Comparison of ENCODE assay signal across 8 cellular contexts in genomic region chr17:60677308-60678117, GRCh38. TPM values are rescaled to one million over a fixed set of nuclear protein-coding genes. Genes with fewer than 3 reads are reported as not detected.
A peak's percentile ranks its signal among the peaks of the same experiment; 100 is the strongest.
DNase-seq lines count a peak whose midpoint lies in the region; ATAC-seq and TF ChIP-seq lines count a peak whose summit lies in the region.

TSS of gene BCAS3 (plus strand) at chr17:60677851.

- H3K23ac ChIP-seq in IMR-90 (ENCODE audit: low read depth, low read length): peak within 1 kb of the TSS; percentile 19; the same call in 1 of the 2 replicates

- intact Hi-C loops in IMR-90 (cut with micrococcal nuclease): loop anchor here (5.0 kb wide), 1 partner anchor 650 kb away; no protein-coding TSS in a partner anchor

- CTCF ChIA-PET in IMR-90 (lab: Yijun Ruan, JAX): no interaction called here

- DNase-seq in DMS 273 (lab: John Stamatoyannopoulos, UW; ENCODE audit: unreplicated experiment): peak; percentile 99
- peak; percentile 99 for DNase-seq in IMR-90
- DNase-seq in OCI-M1 (lab: John Stamatoyannopoulos, UW): peak; percentile 99
- DNase-seq in activated T-cell treated with anti-CD3 and anti-CD28 coated beads for 4 hours: peak; percentile 92
- DNase-seq in epithelial cell of proximal tubule (ENCODE audit: low read depth): peak; percentile 98
- peak; percentile 99 for DNase-seq in mucosa of gallbladder (ENCODE audit: low spot score)
- peak; percentile 84 to 94 for DNase-seq in stimulated activated CD8-positive, alpha-beta memory T cell treated with anti-CD3 and anti-CD28 coated beads, Interleukin-4, amount 100 ng/mL, for 4 hours (ENCODE audit: low read depth in 2 of 2, low spot score in 1 of 2)

- H2BK120ac ChIP-seq in IMR-90 (ENCODE audit: low read depth, low read length): no peak within 1 kb of the TSS

- peak within 1 kb of the TSS; percentile 55 for H3K4me3 ChIP-seq in IMR-90 (ENCODE audit: insufficient read depth, low read depth, low read length)
- H3K4me3 ChIP-seq in epithelial cell of proximal tubule (ENCODE audit: low read depth, low read length): peak within 1 kb of the TSS; percentile 73

- no peaks in the 10 kb centered on the region for H3K9me1 ChIP-seq in IMR-90 (ENCODE audit: insufficient read depth, low read length)

- H3K56ac ChIP-seq in IMR-90 (ENCODE audit: extremely low read depth, insufficient read depth, low read length): peak within 1 kb of the TSS; percentile 82

- peak within 1 kb of the TSS; percentile 32 for H2BK5ac ChIP-seq in IMR-90 (ENCODE audit: low read depth, low read length, poor library complexity, severe bottlenecking)

- H2BK20ac ChIP-seq in IMR-90 (ENCODE audit: low read depth, low read length): no peak within 1 kb of the TSS

- TF ChIP-seq CTCF in IMR-90 (conservative IDR thresholded peaks at IDR 0.05; ENCODE audit: low read depth, low read length) (no peak), epithelial cell of proximal tubule (conservative IDR thresholded peaks at IDR 0.05; ENCODE audit: low read depth, low read length) (no peak)

- H4K20me1 ChIP-seq in IMR-90 (ENCODE audit: insufficient read depth, low read length): no peaks in the 10 kb centered on the region

- POLR2A ChIA-PET in IMR-90 (lab: Charles Lee; ENCODE audit: unreplicated experiment): interaction anchor here (0.6 kb wide), 1 partner anchor 636 kb away, joined by 3 read pairs; no protein-coding TSS in a partner anchor

- no TSS peak for BruUV-seq in IMR-90 (replicated peaks; lab: Mats Ljungman, UMichigan)

- H3K4me1 ChIP-seq in IMR-90 (ENCODE audit: control insufficient read depth, insufficient read depth, low read length): no peaks in the 10 kb centered on the region; the same call in 1 of the 2 replicates

- peak within 1 kb of the TSS; percentile 47 for H2AK9ac ChIP-seq in IMR-90 (replicated peaks; ENCODE audit: low read depth, low read length, poor library complexity)

- H3K4me2 ChIP-seq in IMR-90 (ENCODE audit: low read depth, low read length): peak within 1 kb of the TSS; percentile 93

- no peak for TF ChIP-seq RAD21 in IMR-90 (IDR thresholded peaks at IDR 0.05; ENCODE audit: low read length)

- H2AFZ ChIP-seq in IMR-90 (replicated peaks; ENCODE audit: low read length, poor library complexity): peak within 1 kb of the TSS; percentile 91

- H3K18ac ChIP-seq in IMR-90 (ENCODE audit: low read depth, low read length): no peak within 1 kb of the TSS; the same call in 1 of the 2 replicates

- ATAC-seq in GM21528 (IDR thresholded peaks at IDR 0.05; ENCODE audit: low FRiP score, unreplicated experiment): peak; percentile 98
- peak; percentile 99 for ATAC-seq in IMR-90 (ENCODE audit: low read depth)

- no peak within 1 kb of the TSS for H2BK15ac ChIP-seq in IMR-90 (ENCODE audit: low read depth, low read length)

- peak within 1 kb of the TSS; percentile 75 for H3K14ac ChIP-seq in IMR-90 (replicated peaks; ENCODE audit: low read depth, low read length)

- H3K27ac ChIP-seq in IMR-90 (ENCODE audit: insufficient read depth, low read length): peak within 1 kb of the TSS; percentile 43

- no peaks in the 10 kb centered on the region for H3K36me3 ChIP-seq in IMR-90 (ENCODE audit: control insufficient read depth, insufficient read depth, low read length)

- TF ChIP-seq POLR2A in IMR-90 (IDR thresholded peaks at IDR 0.05; ENCODE audit: low read depth, low read length): peak; percentile 82

- H4K91ac ChIP-seq in IMR-90 (ENCODE audit: insufficient read depth, low read depth, low read length): no peak within 1 kb of the TSS; the same call in 1 of the 2 replicates

- H4K8ac ChIP-seq in IMR-90 (ENCODE audit: low read depth in 2 of 2, low read length in 2 of 2): peak within 1 kb of the TSS; percentile 72 to 93

- peak within 1 kb of the TSS; percentile 70 for H3K9ac ChIP-seq in IMR-90 (ENCODE audit: low read depth, low read length)

- H3K4ac ChIP-seq in IMR-90 (ENCODE audit: low read depth, low read length): peak within 1 kb of the TSS; percentile 51

- dilution Hi-C loops in IMR-90 (cut with HindIII; ENCODE audit: low sequenced_read_pairs, unreplicated experiment): no loop called here

- WGBS in IMR-90 (ENCODE audit: extremely low coverage in 2 of 2, insufficient read length in 1 of 2), 2 experiments: 0% methylated on average over 23 of the region's 51 CpGs; no CpG with 5 or more reads in 1 of the 2 experiments

- H4K5ac ChIP-seq in IMR-90 (ENCODE audit: low read depth, low read length): peak within 1 kb of the TSS; percentile 38

- in situ Hi-C loops in IMR-90 (cut with MboI; ENCODE audit: low sequenced_read_pairs): no loop called here

- H3K9me3 ChIP-seq in IMR-90 (ENCODE audit: control insufficient read depth, insufficient read depth, low read length): no peaks in the 10 kb centered on the region

- H2AK5ac ChIP-seq in IMR-90 (ENCODE audit: low read depth, low read length): no peak within 1 kb of the TSS

- no peaks in the 10 kb centered on the region for H3K27me3 ChIP-seq in IMR-90 (ENCODE audit: control insufficient read depth, insufficient read depth, low read length)

- peaks cover 9 to 10% of the 10 kb centered on the region in 2 experiments; a peak in 3 of 4 replicates for H3K79me1 ChIP-seq in IMR-90 (ENCODE audit: low read depth in 1 of 2, low read length in 2 of 2)

TF ChIP-seq in IMR-90, 13 proteins besides CTCF, POLR2A, EP300 and RAD21:
- TF ChIP-seq MAZ (IDR thresholded peaks at IDR 0.05; ENCODE audit: borderline replicate concordance, low read depth, low read length): peak; percentile 26; the same call in 1 of the 2 replicates
- TF ChIP-seq FOS (IDR thresholded peaks at IDR 0.05; ENCODE audit: low read depth, low read length): peak; percentile 68; the same call in 1 of the 2 replicates
- peak; percentile 96 for TF ChIP-seq MXI1 (IDR thresholded peaks at IDR 0.05; ENCODE audit: borderline replicate concordance, low read depth, low read length)
- TF ChIP-seq RCOR1 (IDR thresholded peaks at IDR 0.05; ENCODE audit: insufficient replicate concordance, low read length): no peak
- 0 out of 2 replicates have a peak, but pooled peaks have one; percentile 18 for TF ChIP-seq CHD1 (IDR thresholded peaks at IDR 0.05; ENCODE audit: low read depth, low read length)
- TF ChIP-seq BHLHE40 (IDR thresholded peaks at IDR 0.05; ENCODE audit: low read depth, low read length): peak; percentile 96
- peak; percentile 96 for TF ChIP-seq USF2 (IDR thresholded peaks at IDR 0.05; ENCODE audit: low read depth, low read length)
- no peak for TF ChIP-seq SMC3 (IDR thresholded peaks at IDR 0.05; ENCODE audit: low read depth, low read length)

RNA-seq across cellular contexts. Expression of gene BCAS3, which starts in this region (rescaled TPM):
- 13.9 and 27.1 TPM in 2 replicates for total RNA-seq in IMR-90 (2012; rRNA removed)
- 4.8 and 6.3 TPM in 2 replicates for polyA plus RNA-seq in IMR-90 (2012; rRNA removed)
- polyA plus RNA-seq in IMR-90 (2012; cell fraction: cytosol; rRNA removed): 3.1 and 3.9 TPM in 2 replicates
- polyA plus RNA-seq in IMR-90 (2012; cell fraction: nucleus; rRNA removed; ENCODE audit: low replicate concordance): 4.9 and 7.7 TPM in 2 replicates
- total RNA-seq in epithelial cell of proximal tubule: 3.8 and 15.2 TPM in 2 replicates
- total RNA-seq in mucosa of gallbladder: 25.6 TPM

Comparison
In these comparisons a context has a peak if more than half of its experiments do, and no peak if none do; other contexts are left out.
1. Peak in every context shown above with its lines: DNase-seq, ATAC-seq, H3K4me3 ChIP-seq and H3K27ac ChIP-seq.